Comparison of ENCODE assay signal across 8 cellular contexts in genomic region chr9:120742951-120743416, GRCh38. TPM values are rescaled to one million over a fixed set of nuclear protein-coding genes. Genes with fewer than 3 reads are reported as not detected.
DNase-seq lines count a peak whose midpoint lies in the region; ATAC-seq, FAIRE-seq and TF ChIP-seq lines count a peak whose summit lies in the region.

No MANE protein-coding gene starts in this region.

- H3K27me3 Mint-ChIP-seq in activated T-helper 17 cell treated with anti-CD3 and anti-CD28 coated beads, Interleukin-2, amount 50 U/mL, for 72 hours = no peaks in the 10 kb centered on the region

- no peak for FAIRE-seq in A549 (lab: Jason Lieb, UNC)
- FAIRE-seq in kidney (lab: Jason Lieb, UNC) = no peak

- peak; percentile 62 for TF ChIP-seq CTCF in A549 (IDR thresholded peaks at IDR 0.05)
- peak; percentile 47 for TF ChIP-seq CTCF in kidney (IDR thresholded peaks at IDR 0.05; ENCODE audit: borderline replicate concordance, extremely low read depth, insufficient read depth)

- no peaks in the 10 kb centered on the region for H3K36me3 Mint-ChIP-seq in activated T-helper 17 cell treated with anti-CD3 and anti-CD28 coated beads, Interleukin-2, amount 50 U/mL, for 72 hours (ENCODE audit: low read depth)

- H3K4me3 Mint-ChIP-seq in activated T-helper 17 cell treated with anti-CD3 and anti-CD28 coated beads, Interleukin-2, amount 50 U/mL, for 72 hours = no peak overlapping the region

- peak overlapping the region; percentile 38 for H3K27ac Mint-ChIP-seq in activated T-helper 17 cell treated with anti-CD3 and anti-CD28 coated beads, Interleukin-2, amount 50 U/mL, for 72 hours

- no peaks in the 10 kb centered on the region for H3K9me3 Mint-ChIP-seq in activated T-helper 17 cell treated with anti-CD3 and anti-CD28 coated beads, Interleukin-2, amount 50 U/mL, for 72 hours

- H3K4me2 ChIP-seq in A549 = no peak overlapping the region

- DNase-seq in A549 (ENCODE audit: low read depth in 1 of 2, low spot score in 1 of 2) = peak; percentile 71
- peak; percentile 4 for DNase-seq in ELF-1 (ENCODE audit: low read depth, low spot score)
- DNase-seq in LoVo (ENCODE audit: low spot score) = peak; percentile 30
- no peak for DNase-seq in kidney
- DNase-seq in C1 segment of cervical spinal cord (lab: John Stamatoyannopoulos, UW) = no peak
- no peak for DNase-seq in GF-D8 (lab: John Stamatoyannopoulos, UW)
- DNase-seq in activated CD4-positive, alpha-beta T cell treated with anti-CD3 and anti-CD28 coated beads, Interleukin-2, amount 50 U/mL, for 4 hours = no peak

- TF ChIP-seq RAD21 in A549 (conservative IDR thresholded peaks at IDR 0.05 in 1 of 2, IDR thresholded peaks at IDR 0.05 in 1 of 2) = peak; percentile 66 to 81

- TF ChIP-seq EP300 in A549 (IDR thresholded peaks at IDR 0.05) = no peak

- no peaks in the 10 kb centered on the region for H3K36me3 ChIP-seq in kidney (ENCODE audit: control insufficient read depth in 1 of 2, insufficient read depth in 2 of 2, low read length in 2 of 2)

- POLR2A ChIA-PET in A549 (lab: Yijun Ruan, JAX) = no interaction called here

- H3K9me3 ChIP-seq in A549 (no peaks in the 10 kb centered on the region), kidney (ENCODE audit: control insufficient read depth in 1 of 2, low read length in 2 of 2) (no peaks in the 10 kb centered on the region)

- no peak overlapping the region for H3K27ac ChIP-seq in A549
- no peak overlapping the region for H3K27ac ChIP-seq in kidney (ENCODE audit: low read depth in 2 of 2, low read length in 2 of 2)

- no peak overlapping the region for H3K9ac ChIP-seq in kidney (ENCODE audit: low read length in 2 of 2)

- 78% methylated on average over 6 of the region's 6 CpGs for WGBS in A549 (ENCODE audit: missing lambda C conversion rate)

- ATAC-seq in A549 = peak; percentile 86 to 95
- peak; percentile 73 for ATAC-seq in activated T-helper 17 cell treated with anti-CD3 and anti-CD28 coated beads, Interleukin-2, amount 50 U/mL, for 72 hours (replicated peaks)

- CTCF ChIA-PET in A549 (lab: Yijun Ruan, JAX) = interaction anchor here (0.6 to 4.7 kb wide), 10 partner anchors 8 to 311 kb away, joined by 3 to 19 read pairs (median 3); no protein-coding TSS in a partner anchor

- intact Hi-C loops in kidney (cut with DNase I) = no loop called here

- no peak for TF ChIP-seq POLR2A in A549 (IDR thresholded peaks at IDR 0.05; ENCODE audit: low read length)

- H3K4me3 ChIP-seq in A549 = no peak overlapping the region
- no peak overlapping the region for H3K4me3 ChIP-seq in kidney (ENCODE audit: low read length in 2 of 2)

- no peaks in the 10 kb centered on the region for H3K4me1 Mint-ChIP-seq in activated T-helper 17 cell treated with anti-CD3 and anti-CD28 coated beads, Interleukin-2, amount 50 U/mL, for 72 hours

- H3K4me1 ChIP-seq in A549 = peaks cover 9% of the 10 kb centered on the region; the same call in 1 of the 3 replicates
- no peaks in the 10 kb centered on the region for H3K4me1 ChIP-seq in kidney (ENCODE audit: control insufficient read depth in 1 of 2, insufficient read depth in 1 of 2, low read depth in 1 of 2, low read length in 2 of 2)

TF ChIP-seq in A549, 52 proteins besides CTCF, POLR2A, EP300 and RAD21:
- TF ChIP-seq SMC3 (IDR thresholded peaks at IDR 0.05) (peak; percentile 42), FOXS1 (CRISPR knock-in tag; IDR thresholded peaks at IDR 0.05) (no peak)
TF ChIP-seq in A549: peak in this region for 1.

RNA-seq across cellular contexts. Expression of gene MEGF9, which starts 28.7 kb away (rescaled TPM):
- polyA plus RNA-seq in A549 (2011; rRNA removed) (25.7 and 32.8 TPM in 2 replicates), A549 (2017; fragmentation: RNase III; extraction: RNeasy Plus Mini Kit Qiagen cat#74134 plus additional on column Dnase treatment) (21.1 to 33.4 TPM (median 30.0 TPM) in 3 replicates), kidney (ENCODE audit: insufficient read depth, low read depth, low replicate concordance) (12.4 TPM)
- 7.3 and 9.4 TPM in 2 replicates for polyA plus RNA-seq in A549 (2012; cell fraction: cytosol; rRNA removed)
- 3.7 and 4.9 TPM in 2 replicates for polyA plus RNA-seq in A549 (2012; cell fraction: nucleus; rRNA removed)
- 15.9 and 19.0 TPM in 2 replicates for polyA minus RNA-seq in A549 (2011; rRNA and poly(A)+ RNA removed)
- 1 to 10 TPM; 3.3 to 4.1 TPM for total RNA-seq in activated T-helper 17 cell treated with anti-CD3 and anti-CD28 coated beads, Interleukin-2, amount 50 U/mL, for 72 hours
- 20.4 TPM for total RNA-seq in kidney

RNA-seq across cellular contexts. Expression of gene FBXW2, which starts 50.2 kb away (rescaled TPM):
- 56.0 and 60.0 TPM in 2 replicates for polyA plus RNA-seq in A549 (2011; rRNA removed)
- 28.8 and 29.0 TPM in 2 replicates for polyA plus RNA-seq in A549 (2012; cell fraction: cytosol; rRNA removed)
- 15.5 and 27.9 TPM in 2 replicates for polyA plus RNA-seq in A549 (2012; cell fraction: nucleus; rRNA removed)
- 28.8 to 33.5 TPM (median 33.1 TPM) in 3 replicates for polyA plus RNA-seq in A549 (2017; fragmentation: RNase III; extraction: RNeasy Plus Mini Kit Qiagen cat#74134 plus additional on column Dnase treatment)
- 50.3 and 56.8 TPM in 2 replicates for polyA minus RNA-seq in A549 (2011; rRNA and poly(A)+ RNA removed)
- total RNA-seq in activated T-helper 17 cell treated with anti-CD3 and anti-CD28 coated beads, Interleukin-2, amount 50 U/mL, for 72 hours = 10 to 100 TPM; 50.4 to 87.8 TPM
- 67.8 TPM for total RNA-seq in kidney
- 13.8 TPM for polyA plus RNA-seq in kidney (ENCODE audit: insufficient read depth, low read depth, low replicate concordance)

Comparison
In these comparisons a context has a peak if more than half of its experiments do, and no peak if none do; other contexts are left out.
1. DNase-seq: peak in A549 (2 of 2), ELF-1 (single experiment) and LoVo (single experiment); none in kidney (single experiment), C1 segment of cervical spinal cord (0 of 14), GF-D8 (single experiment) and activated CD4-positive, alpha-beta T cell treated with anti-CD3 and anti-CD28 coated beads, Interleukin-2, amount 50 U/mL, for 4 hours (0 of 2).